8 cellular contexts compared by ENCODE assay signal in the genomic region with DNA sequence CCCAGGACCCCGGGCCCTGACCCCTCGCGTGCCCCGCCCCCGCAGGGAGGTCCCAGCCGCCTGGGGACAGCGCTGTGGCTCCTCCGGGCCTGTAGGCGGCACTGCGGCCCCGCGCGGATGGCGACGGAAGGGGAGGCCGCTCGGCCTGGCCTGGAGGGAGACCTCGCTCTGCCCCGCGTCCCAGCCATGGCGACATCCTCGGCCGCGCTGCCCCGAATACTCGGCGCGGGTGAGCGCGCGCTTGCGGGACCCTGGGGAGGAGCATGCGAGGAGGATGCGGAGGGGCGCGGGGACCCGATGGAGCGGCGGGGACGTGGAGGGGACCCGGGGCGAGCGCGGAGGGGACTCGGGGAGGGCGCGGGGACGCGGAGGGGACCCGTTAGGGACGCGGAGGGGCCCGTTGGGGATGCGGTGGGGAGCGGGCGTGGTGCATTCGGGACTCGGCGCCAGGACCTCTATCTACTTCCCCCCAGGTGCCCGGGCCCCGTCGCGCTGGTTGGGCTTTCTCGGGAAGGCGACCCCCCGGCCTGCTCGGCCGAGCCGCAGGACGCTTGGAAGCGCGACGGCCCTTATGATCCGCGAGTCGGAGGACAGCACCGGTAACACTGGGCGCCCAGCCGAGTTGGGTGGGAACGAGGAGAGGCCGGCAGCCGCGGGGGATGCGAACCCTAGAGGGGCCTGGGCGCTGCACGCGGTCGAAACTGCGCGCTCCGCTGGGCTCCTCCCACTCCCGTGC. TPM values are rescaled to one million over a fixed set of nuclear protein-coding genes. Genes with fewer than 3 reads are reported as not detected.
DNase-seq lines count a peak whose midpoint lies in the region; ATAC-seq, FAIRE-seq and TF ChIP-seq lines count a peak whose summit lies in the region.

A gene (plus strand): TSS at position 158 of the 736 bp plus-strand sequence. CDS start 29 bp downstream, at position 187.

- no peaks in the 10 kb centered on the region for H3K9me3 ChIP-seq in Peyer's patch

- TF ChIP-seq POLR2A in Peyer's patch (IDR thresholded peaks at IDR 0.05): peak in 1 of 2 donors; percentile 23

- peak within 1 kb of the TSS; percentile 64 to 95 (median 90) for H3K27ac Mint-ChIP-seq in naive thymus-derived CD8-positive, alpha-beta T cell
- H3K27ac Mint-ChIP-seq in stimulated activated naive B cell treated with anti-CD40 and anti-IgM and Interleukin-4, amounts not matched to agents 10 μg/mL and 1 μg/mL and 100 μg/mL, for 72 hours: peak within 1 kb of the TSS; percentile 98

- ATAC-seq in naive thymus-derived CD8-positive, alpha-beta T cell: peak; percentile 92 to 93
- ATAC-seq in stimulated activated naive B cell treated with anti-CD40 and anti-IgM and Interleukin-4, amounts not matched to agents 10 μg/mL and 1 μg/mL and 100 μg/mL, for 72 hours (replicated peaks): peak; percentile 89 to 92

- peak within 1 kb of the TSS; percentile 81 to 99 (median 90) for H3K4me3 ChIP-seq in Peyer's patch

- H3K27me3 Mint-ChIP-seq in naive thymus-derived CD8-positive, alpha-beta T cell: peaks cover 0 to 5% (median 0%) of the 10 kb centered on the region in 5 donors
- peaks cover 7 to 9% of the 10 kb centered on the region in 2 donors for H3K27me3 Mint-ChIP-seq in stimulated activated naive B cell treated with anti-CD40 and anti-IgM and Interleukin-4, amounts not matched to agents 10 μg/mL and 1 μg/mL and 100 μg/mL, for 72 hours

- peak within 1 kb of the TSS; percentile 85 to 96 (median 92) for H3K4me3 Mint-ChIP-seq in naive thymus-derived CD8-positive, alpha-beta T cell
- peak within 1 kb of the TSS; percentile 89 to 96 for H3K4me3 Mint-ChIP-seq in stimulated activated naive B cell treated with anti-CD40 and anti-IgM and Interleukin-4, amounts not matched to agents 10 μg/mL and 1 μg/mL and 100 μg/mL, for 72 hours

- peaks cover 0 to 26% (median 0%) of the 10 kb centered on the region in 3 donors for H3K36me3 ChIP-seq in Peyer's patch

- peak within 1 kb of the TSS; percentile 76 to 80 (median 79) for H3K27ac ChIP-seq in Peyer's patch

- peaks cover 3 to 22% (median 15%) of the 10 kb centered on the region in 4 donors for H3K4me1 ChIP-seq in Peyer's patch

- POLR2A ChIA-PET in naive thymus-derived CD8-positive, alpha-beta T cell (lab: Charles Lee): no interaction called here

- H3K9me3 Mint-ChIP-seq in naive thymus-derived CD8-positive, alpha-beta T cell: no peaks in the 10 kb centered on the region
- H3K9me3 Mint-ChIP-seq in stimulated activated naive B cell treated with anti-CD40 and anti-IgM and Interleukin-4, amounts not matched to agents 10 μg/mL and 1 μg/mL and 100 μg/mL, for 72 hours: no peaks in the 10 kb centered on the region

- DNase-seq in COR-L47 (lab: John Stamatoyannopoulos, UW): peak; percentile 77
- DNase-seq in GM20000 (ENCODE audit: low spot score): peak; percentile 98
- peak; percentile 79 for DNase-seq in HTR-8/SVneo (ENCODE audit: insufficient read length, low spot score)
- peak; percentile 80 to 93 (median 91) for DNase-seq in Peyer's patch
- DNase-seq in activated T-helper 1 cell treated with Interleukin-2 at 50 U/mL for 16 hours (ENCODE audit: low read depth): peak; percentile 78
- peak; percentile 90 for DNase-seq in fibroblast of gingiva (ENCODE audit: low read depth)
- DNase-seq in naive thymus-derived CD8-positive, alpha-beta T cell: peak; percentile 66 to 88 (median 82)
- peak; percentile 88 for DNase-seq in stimulated activated naive B cell treated with anti-CD40 and anti-IgM and Interleukin-4, amounts not matched to agents 10 μg/mL and 1 μg/mL and 100 μg/mL, for 72 hours

- TF ChIP-seq CTCF in GM20000 (IDR thresholded peaks at IDR 0.05; ENCODE audit: extremely low read depth, missing control alignments) (peak; percentile 87), Peyer's patch (IDR thresholded peaks at IDR 0.05) (peak; percentile 82 to 93 (median 89))

- no peaks in the 10 kb centered on the region for H3K27me3 ChIP-seq in Peyer's patch

- H3K36me3 Mint-ChIP-seq in naive thymus-derived CD8-positive, alpha-beta T cell: peaks cover 0 to 30% (median 10%) of the 10 kb centered on the region in 3 donors
- H3K36me3 Mint-ChIP-seq in stimulated activated naive B cell treated with anti-CD40 and anti-IgM and Interleukin-4, amounts not matched to agents 10 μg/mL and 1 μg/mL and 100 μg/mL, for 72 hours: peaks cover 32 to 43% of the 10 kb centered on the region in 2 donors

- peaks cover 13 to 37% (median 34%) of the 10 kb centered on the region in 4 donors for H3K4me1 Mint-ChIP-seq in naive thymus-derived CD8-positive, alpha-beta T cell
- H3K4me1 Mint-ChIP-seq in stimulated activated naive B cell treated with anti-CD40 and anti-IgM and Interleukin-4, amounts not matched to agents 10 μg/mL and 1 μg/mL and 100 μg/mL, for 72 hours: peaks cover 21 to 43% of the 10 kb centered on the region in 2 donors

- FAIRE-seq in HTR-8/SVneo (lab: Jason Lieb, UNC): peak; percentile 80

RNA-seq across cellular contexts. Expression of the gene that starts here (rescaled TPM):
- total RNA-seq in Peyer's patch: 10 to 100 TPM; 22.3 to 42.7 (median 32.4) TPM
- total RNA-seq in naive thymus-derived CD8-positive, alpha-beta T cell: 10 to 100 TPM; 32.6 to 35.7 TPM
- 10 to 100 TPM; 28.3 to 64.0 (median 45.4) TPM for polyA plus RNA-seq in naive thymus-derived CD8-positive, alpha-beta T cell

Comparison
In these comparisons a context has a peak if more than half of its experiments do, and no peak if none do; other contexts are left out.
1. Peak in every context shown above with its lines: DNase-seq, ATAC-seq, H3K4me3 ChIP-seq and H3K27ac ChIP-seq.